ENCODE assay signal across 8 cellular contexts in the genomic region with DNA sequence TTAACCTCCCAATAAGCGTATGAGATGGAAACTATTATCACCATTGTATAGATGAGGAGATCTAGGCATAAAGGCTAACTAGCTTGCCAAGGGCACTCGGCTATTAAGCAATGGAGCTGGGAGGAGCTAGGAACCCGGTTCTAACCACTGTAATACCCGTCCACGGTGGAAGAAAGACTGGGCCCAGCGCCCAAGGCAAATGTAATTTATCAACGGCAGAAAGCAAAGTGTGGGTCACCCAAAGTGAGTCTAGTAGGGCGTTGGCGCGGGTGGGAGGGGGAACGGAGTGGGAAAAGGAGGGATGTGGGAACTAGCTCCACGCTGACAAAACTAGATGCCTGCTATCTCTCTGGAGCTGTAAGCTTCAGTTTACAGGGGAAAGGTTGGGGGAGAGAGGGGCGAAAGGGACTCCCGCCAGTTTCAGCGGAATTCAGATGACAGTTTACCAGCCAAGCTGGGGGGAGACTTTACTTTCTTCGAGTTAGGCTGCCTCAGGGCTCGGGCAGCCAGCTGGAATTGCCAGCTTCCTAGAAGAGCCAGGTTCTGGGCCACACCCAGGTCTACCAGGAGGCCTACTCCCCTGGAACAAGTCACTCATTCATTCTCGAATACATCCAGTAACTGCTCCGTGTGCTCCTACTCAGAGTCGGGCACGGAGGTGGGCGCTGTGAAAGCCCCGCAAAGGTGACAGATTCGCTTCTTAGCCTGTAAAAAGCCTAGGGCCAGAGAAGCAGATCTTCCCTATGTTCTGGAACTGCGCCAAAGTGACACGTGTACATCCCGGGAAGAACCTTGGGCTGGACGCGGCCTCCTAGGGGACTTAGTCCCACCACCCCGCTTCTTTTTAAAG. TPM values are rescaled to one million over a fixed set of nuclear protein-coding genes. Genes with fewer than 3 reads are reported as not detected.
DNase-seq lines count a peak whose midpoint lies in the region; ATAC-seq, FAIRE-seq and TF ChIP-seq lines count a peak whose summit lies in the region.

No MANE protein-coding gene starts in this region.

- peak overlapping the region; percentile 94 for H3K56ac ChIP-seq in mesendoderm (ENCODE audit: low read length)

- H2AFZ ChIP-seq in SU-DHL-6 (ENCODE audit: low read depth, low read length, severe bottlenecking): peak overlapping the region; percentile 48

- no peaks in the 10 kb centered on the region for H3K9me2 ChIP-seq in SU-DHL-6 (replicated peaks; ENCODE audit: insufficient read depth, low read length)

- H3K4ac ChIP-seq in mesendoderm (ENCODE audit: low read depth, low read length): peak overlapping the region; percentile 66

- no peaks in the 10 kb centered on the region; the same call in 1 of the 2 replicates for H4K20me1 ChIP-seq in SU-DHL-6 (ENCODE audit: low read depth, low read length)

- H3K4me3 ChIP-seq in SU-DHL-6 (ENCODE audit: insufficient read depth, low read length, poor library complexity, severe bottlenecking): peak overlapping the region; percentile 97
- peak overlapping the region; percentile 74 for H3K4me3 ChIP-seq in endocrine pancreas (ENCODE audit: control insufficient read depth, insufficient read depth, low read length)
- peak overlapping the region; percentile 87 for H3K4me3 ChIP-seq in mesendoderm (ENCODE audit: low read length)
- peak overlapping the region; percentile 91 for H3K4me3 ChIP-seq in thoracic aorta

- no CpG with 5 or more reads among the region's 30 CpGs for WGBS in mesendoderm (ENCODE audit: extremely low coverage, insufficient coverage, low lambda C conversion rate)

- TF ChIP-seq CTCF in SU-DHL-6 (IDR thresholded peaks at IDR 0.05; ENCODE audit: insufficient read depth, low read length, poor library complexity, severe bottlenecking) (no peak), thoracic aorta (IDR thresholded peaks at IDR 0.05) (no peak), D721Med (IDR thresholded peaks at IDR 0.05; ENCODE audit: insufficient read depth, missing control alignments) (no peak)

- no peaks in the 10 kb centered on the region for H3K4me1 ChIP-seq in endocrine pancreas (ENCODE audit: control insufficient read depth, insufficient read depth, low read length)
- H3K4me1 ChIP-seq in mesendoderm (ENCODE audit: control insufficient read depth, low read depth, low read length): peaks cover 5% of the 10 kb centered on the region
- H3K4me1 ChIP-seq in thoracic aorta (ENCODE audit: control insufficient read depth in 1 of 2, low read depth in 2 of 2): peaks cover 11 to 24% of the 10 kb centered on the region in 2 donors

- no peak overlapping the region for H4K5ac ChIP-seq in mesendoderm (ENCODE audit: low read length)

- no peak overlapping the region for H2BK5ac ChIP-seq in mesendoderm (ENCODE audit: low read length)

- H3K4me2 ChIP-seq in SU-DHL-6 (ENCODE audit: low read depth, low read length, poor library complexity, severe bottlenecking) (peak overlapping the region; percentile 88), mesendoderm (ENCODE audit: low read length) (peak overlapping the region; percentile 82)

- peak overlapping the region; percentile 90 for H3K9ac ChIP-seq in SU-DHL-6 (ENCODE audit: low read length)
- H3K9ac ChIP-seq in endocrine pancreas (ENCODE audit: control insufficient read depth, insufficient read depth, low read length): peak overlapping the region; percentile 85
- H3K9ac ChIP-seq in mesendoderm (ENCODE audit: low read length): peak overlapping the region; percentile 93

- FAIRE-seq in D721Med (lab: Jason Lieb, UNC): no peak

- H3K36me3 ChIP-seq in SU-DHL-6 (ENCODE audit: low read length): peaks cover 24% of the 10 kb centered on the region
- H3K36me3 ChIP-seq in endocrine pancreas (ENCODE audit: control insufficient read depth, insufficient read depth, low read length): peaks cover 7% of the 10 kb centered on the region
- peaks cover 23% of the 10 kb centered on the region for H3K36me3 ChIP-seq in mesendoderm (ENCODE audit: control insufficient read depth, insufficient read depth, low read length)
- H3K36me3 ChIP-seq in thoracic aorta: peaks cover 34% of the 10 kb centered on the region

- no peaks in the 10 kb centered on the region for H3F3A ChIP-seq in SU-DHL-6 (ENCODE audit: insufficient read depth)

- H2BK120ac ChIP-seq in mesendoderm (ENCODE audit: low read depth, low read length): no peak overlapping the region

- DNase-seq in EL: peak; percentile 63
- peak; percentile 38 for DNase-seq in mesendoderm
- DNase-seq in thoracic aorta (ENCODE audit: low spot score): peak; percentile 18
- DNase-seq in D721Med (ENCODE audit: insufficient read length, low spot score): no peak
- no peak for DNase-seq in NCI-H1092 treated with DMSO at 0.1 percent for 48 hours (lab: John Stamatoyannopoulos, UW)

- ATAC-seq in HG03354 (IDR thresholded peaks at IDR 0.05; ENCODE audit: poor library complexity, severe bottlenecking, unreplicated experiment) (peak; percentile 19), thoracic aorta (ENCODE audit: insufficient number of reproducible peaks, low FRiP score, low read depth) (no peak)

- H3K18ac ChIP-seq in mesendoderm (ENCODE audit: low read length): no peak overlapping the region

- peak overlapping the region; percentile 72 for H3K23ac ChIP-seq in mesendoderm (ENCODE audit: low read length)

- peaks cover 27% of the 10 kb centered on the region for H3K79me1 ChIP-seq in mesendoderm (ENCODE audit: low read length)

- H2AK5ac ChIP-seq in mesendoderm (ENCODE audit: low read length): no peak overlapping the region

- H3K27me3 ChIP-seq in SU-DHL-6 (ENCODE audit: low read length) (no peaks in the 10 kb centered on the region), endocrine pancreas (ENCODE audit: control insufficient read depth, insufficient read depth, low read length) (no peaks in the 10 kb centered on the region), mesendoderm (ENCODE audit: insufficient read depth, low read length, poor library complexity) (no peaks in the 10 kb centered on the region), thoracic aorta (replicated peaks; ENCODE audit: insufficient read depth) (no peaks in the 10 kb centered on the region)

- H3K27ac ChIP-seq in SU-DHL-6 (ENCODE audit: low read depth, low read length) (peak overlapping the region; percentile 33), mesendoderm (ENCODE audit: low read depth, low read length) (no peak overlapping the region), thoracic aorta (peak overlapping the region; percentile 70 to 72)

- no peak overlapping the region for H4K8ac ChIP-seq in mesendoderm (ENCODE audit: low read depth, low read length)

- H2BK15ac ChIP-seq in mesendoderm (replicated peaks; ENCODE audit: low read depth): no peak overlapping the region

- H3K9me3 ChIP-seq in SU-DHL-6 (ENCODE audit: insufficient read depth, low read length) (no peaks in the 10 kb centered on the region), endocrine pancreas (ENCODE audit: control insufficient read depth, low read length) (no peaks in the 10 kb centered on the region), thoracic aorta (no peaks in the 10 kb centered on the region)

- peaks cover 37% of the 10 kb centered on the region for H3K79me2 ChIP-seq in SU-DHL-6 (ENCODE audit: insufficient read depth, low read length)
- H3K79me2 ChIP-seq in mesendoderm (ENCODE audit: control insufficient read depth, insufficient read depth, low read length): peaks cover 25% of the 10 kb centered on the region

RNA-seq across cellular contexts. Expression of a gene that starts 0.8 kb away (rescaled TPM):
- polyA plus RNA-seq in mesendoderm (2013, experiment 1 of 2): 88.3 TPM
- 89.3 TPM for polyA plus RNA-seq in mesendoderm (2013, experiment 2 of 2)
- 10 to 100 TPM; 55.6 to 96.4 TPM for total RNA-seq in thoracic aorta

RNA-seq across cellular contexts. Expression of a gene that starts 23.5 kb away (rescaled TPM):
- polyA plus RNA-seq in mesendoderm (2013, experiment 1 of 2): 7.3 TPM
- polyA plus RNA-seq in mesendoderm (2013, experiment 2 of 2): 7.1 TPM
- 1 to 10 TPM in 1 of 2 donors, not detected in 1; 3.9 TPM for total RNA-seq in thoracic aorta

RNA-seq across cellular contexts. Expression of a gene that starts 23.5 kb away (rescaled TPM):
- polyA plus RNA-seq in mesendoderm (2013, experiment 1 of 2): 99.9 TPM
- polyA plus RNA-seq in mesendoderm (2013, experiment 2 of 2): 99.9 TPM
- 10 to 100 TPM; 17.1 to 42.9 TPM for total RNA-seq in thoracic aorta

RNA-seq across cellular contexts. Expression of a gene that starts 29.5 kb away (rescaled TPM):
- 8.5 TPM for polyA plus RNA-seq in mesendoderm (2013, experiment 1 of 2)
- 9.2 TPM for polyA plus RNA-seq in mesendoderm (2013, experiment 2 of 2)
- total RNA-seq in thoracic aorta: 10 to 100 TPM; 11.1 to 41.6 TPM

RNA-seq across cellular contexts. Expression of a gene that starts 50.6 kb away (rescaled TPM):
- 7.8 TPM for polyA plus RNA-seq in mesendoderm (2013, experiment 1 of 2)
- polyA plus RNA-seq in mesendoderm (2013, experiment 2 of 2): 7.8 TPM
- 10 to 100 TPM; 17.6 to 26.4 TPM for total RNA-seq in thoracic aorta

Comparison
In these comparisons a context has a peak if more than half of its experiments do, and no peak if none do; other contexts are left out.
1. DNase-seq: peak in EL (single experiment), mesendoderm (single experiment) and thoracic aorta (single experiment); none in D721Med (single experiment) and NCI-H1092 treated with DMSO at 0.1 percent for 48 hours (single experiment).
2. Peak in every context shown above with its lines, with median percentiles within 50 percentile points of each other: H3K4me3 ChIP-seq and H3K9ac ChIP-seq.